8 cellular contexts compared by ENCODE assay signal in the genomic region with DNA sequence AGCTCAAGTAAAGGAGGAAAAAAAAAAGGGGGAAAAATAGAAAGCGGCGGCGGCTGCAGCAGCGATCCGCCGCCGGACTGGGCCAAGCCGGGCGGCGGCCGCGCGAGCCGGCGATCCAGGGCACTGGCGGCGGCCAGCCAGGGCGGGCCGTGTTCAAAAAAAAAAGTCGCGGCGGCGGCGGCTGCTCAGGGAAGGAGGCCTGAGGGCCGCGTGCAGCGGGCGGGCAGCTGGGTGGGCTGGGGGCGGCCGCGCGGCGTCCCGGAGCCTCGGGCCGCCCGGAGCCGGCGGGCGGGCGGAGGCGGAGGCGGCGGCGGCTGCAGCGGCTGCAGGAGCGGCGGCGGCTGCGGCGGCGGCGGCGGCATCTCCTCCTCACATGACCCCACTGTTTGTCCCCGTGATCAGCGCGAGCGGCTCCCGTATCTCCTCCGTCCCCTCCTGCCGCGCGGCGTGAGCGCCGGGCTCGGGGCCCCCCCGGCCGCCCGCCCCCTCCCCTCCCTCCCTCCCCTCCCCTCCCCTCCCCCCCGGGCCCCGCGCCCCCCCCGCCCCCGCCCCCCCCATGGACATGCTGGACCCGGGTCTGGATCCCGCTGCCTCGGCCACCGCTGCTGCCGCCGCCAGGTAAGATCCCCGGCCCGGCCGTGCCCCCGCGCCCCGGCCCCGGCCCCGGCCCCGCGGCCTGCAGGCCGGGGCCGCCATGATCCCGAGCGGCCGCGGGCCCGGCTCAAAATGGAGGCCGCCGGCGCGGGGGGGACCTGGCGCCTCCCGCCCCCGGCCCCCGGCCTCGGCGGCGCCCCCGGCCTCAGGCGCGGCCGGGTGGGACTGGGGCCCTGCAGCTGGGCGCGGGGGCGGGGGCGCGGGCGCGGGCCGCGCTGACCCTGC. TPM values are rescaled to one million over a fixed set of nuclear protein-coding genes. Genes with fewer than 3 reads are reported as not detected.
A peak's percentile ranks its signal among the peaks of the same experiment; 100 is the strongest.
DNase-seq lines count a peak whose midpoint lies in the region; ATAC-seq and TF ChIP-seq lines count a peak whose summit lies in the region.

A gene with protein sequence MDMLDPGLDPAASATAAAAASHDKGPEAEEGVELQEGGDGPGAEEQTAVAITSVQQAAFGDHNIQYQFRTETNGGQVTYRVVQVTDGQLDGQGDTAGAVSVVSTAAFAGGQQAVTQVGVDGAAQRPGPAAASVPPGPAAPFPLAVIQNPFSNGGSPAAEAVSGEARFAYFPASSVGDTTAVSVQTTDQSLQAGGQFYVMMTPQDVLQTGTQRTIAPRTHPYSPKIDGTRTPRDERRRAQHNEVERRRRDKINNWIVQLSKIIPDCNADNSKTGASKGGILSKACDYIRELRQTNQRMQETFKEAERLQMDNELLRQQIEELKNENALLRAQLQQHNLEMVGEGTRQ (plus strand): TSS at position 417 of the 879 bp plus-strand sequence. CDS start 140 bp downstream, at position 557.

- H3K4ac ChIP-seq in IMR-90 (ENCODE audit: low read depth, low read length) = peak within 1 kb of the TSS; percentile 87

- peak within 1 kb of the TSS; percentile 79; the same call in 1 of the 2 replicates for H2BK120ac ChIP-seq in IMR-90 (ENCODE audit: low read depth, low read length)

- in situ Hi-C loops in IMR-90 (cut with MboI; ENCODE audit: low sequenced_read_pairs) = no loop called here

- peak within 1 kb of the TSS; percentile 91 to 96 (median 94) for H3K4me3 Mint-ChIP-seq in CD8-positive, alpha-beta memory T cell
- peak within 1 kb of the TSS; percentile 95 for H3K4me3 Mint-ChIP-seq in nephron progenitor cell

- TF ChIP-seq POLR2A in IMR-90 (IDR thresholded peaks at IDR 0.05; ENCODE audit: low read depth, low read length) = no peak
- no peak for TF ChIP-seq POLR2A in tibial nerve (IDR thresholded peaks at IDR 0.05)

- no peaks in the 10 kb centered on the region for H4K20me1 ChIP-seq in IMR-90 (ENCODE audit: insufficient read depth, low read length)

- dilution Hi-C loops in IMR-90 (cut with HindIII; ENCODE audit: low sequenced_read_pairs, unreplicated experiment) = no loop called here

- H3K4me3 ChIP-seq in CD8-positive, alpha-beta memory T cell (ENCODE audit: low read length) = peak within 1 kb of the TSS; percentile 80
- H3K4me3 ChIP-seq in IMR-90 (ENCODE audit: insufficient read depth, low read depth, low read length) (peak within 1 kb of the TSS; percentile 73), foreskin fibroblast (ENCODE audit: low read depth in 1 of 2, low read length in 2 of 2) (peak within 1 kb of the TSS; percentile 78 to 96), tibial nerve (peak within 1 kb of the TSS; percentile 73 to 97 (median 80))

- peak within 1 kb of the TSS; percentile 98 for H2AFZ ChIP-seq in IMR-90 (replicated peaks; ENCODE audit: low read length, poor library complexity)

- H3K9me3 ChIP-seq in CD8-positive, alpha-beta memory T cell (ENCODE audit: low read length) = no peaks in the 10 kb centered on the region
- H3K9me3 ChIP-seq in IMR-90 (ENCODE audit: control insufficient read depth, insufficient read depth, low read length) (no peaks in the 10 kb centered on the region), tibial nerve (no peaks in the 10 kb centered on the region)

- H3K27ac ChIP-seq in CD8-positive, alpha-beta memory T cell (ENCODE audit: low read depth, low read length) = peak within 1 kb of the TSS; percentile 84
- peak within 1 kb of the TSS; percentile 95 for H3K27ac ChIP-seq in IMR-90 (ENCODE audit: insufficient read depth, low read length)
- peak within 1 kb of the TSS; percentile 95 for H3K27ac ChIP-seq in RWPE1
- H3K27ac ChIP-seq in tibial nerve = peak within 1 kb of the TSS; percentile 76 to 99 (median 96)

- H3K27me3 ChIP-seq in CD8-positive, alpha-beta memory T cell (ENCODE audit: insufficient read depth, low read length, poor library complexity, severe bottlenecking) = no peaks in the 10 kb centered on the region
- H3K27me3 ChIP-seq in IMR-90 (ENCODE audit: control insufficient read depth, insufficient read depth, low read length) = no peaks in the 10 kb centered on the region
- no peaks in the 10 kb centered on the region for H3K27me3 ChIP-seq in tibial nerve

- peak within 1 kb of the TSS; percentile 92 for H3K9ac ChIP-seq in IMR-90 (ENCODE audit: low read depth, low read length)

- DNase-seq in CD8-positive, alpha-beta memory T cell = peak; percentile 52 to 78 (median 63)
- DNase-seq in IMR-90 (peak; percentile 61), RWPE1 (ENCODE audit: low spot score) (peak; percentile 81), foreskin fibroblast (peak; percentile 66 to 87), nephron progenitor cell (peak; percentile 70), tibial nerve (ENCODE audit: low spot score in 2 of 2) (peak in 1 of 2 donors; percentile 53)
- peak; percentile 68 for DNase-seq in activated naive CD4-positive, alpha-beta T cell treated with Interleukin-2 at 50 U/mL for 16 hours

- peak within 1 kb of the TSS; percentile 99 for H3K56ac ChIP-seq in IMR-90 (ENCODE audit: extremely low read depth, insufficient read depth, low read length)

- no peaks in the 10 kb centered on the region for H3K9me3 Mint-ChIP-seq in CD8-positive, alpha-beta memory T cell
- no peaks in the 10 kb centered on the region for H3K9me3 Mint-ChIP-seq in nephron progenitor cell

- CTCF ChIA-PET in CD8-positive, alpha-beta memory T cell (lab: Charles Lee) = interaction anchor here (0.6 to 1.5 kb wide), 4 partner anchors 9 to 127 kb away, joined by 3 to 7 read pairs (median 4); no protein-coding TSS in a partner anchor
- CTCF ChIA-PET in IMR-90 (lab: Yijun Ruan, JAX) (interaction anchor here (0.6 kb wide), 1 partner anchor 59 kb away, joined by 3 read pairs; no protein-coding TSS in a partner anchor), RWPE1 (lab: Yijun Ruan, JAX) (interaction anchor here (0.6 to 1.4 kb wide), 5 partner anchors 55 to 202 kb away, joined by 3 to 6 read pairs (median 4); no protein-coding TSS in a partner anchor)

- TF ChIP-seq RAD21 in IMR-90 (IDR thresholded peaks at IDR 0.05; ENCODE audit: low read length) = no peak

- intact Hi-C loops in IMR-90 (cut with micrococcal nuclease) = loop anchor here (1.0 to 5.0 kb wide), 3 partner anchors 126 to 227 kb away; a partner anchor contains a TSS

- peak within 1 kb of the TSS; percentile 83 for H3K23ac ChIP-seq in IMR-90 (ENCODE audit: low read depth, low read length)

- peaks cover 0 to 3% of the 10 kb centered on the region in 2 donors for H3K27me3 Mint-ChIP-seq in CD8-positive, alpha-beta memory T cell
- H3K27me3 Mint-ChIP-seq in nephron progenitor cell (ENCODE audit: low read depth, poor library complexity) = no peaks in the 10 kb centered on the region

- no TSS peak for BruUV-seq in IMR-90 (replicated peaks; lab: Mats Ljungman, UMichigan)

- H2BK15ac ChIP-seq in IMR-90 (ENCODE audit: low read depth, low read length) = no peak within 1 kb of the TSS

- H3K79me1 ChIP-seq in IMR-90 (ENCODE audit: low read depth in 1 of 2, low read length in 2 of 2) = peaks cover 14 to 42% of the 10 kb centered on the region in 2 experiments

- H3K4me1 ChIP-seq in CD8-positive, alpha-beta memory T cell (ENCODE audit: insufficient read depth, low read length) = peaks cover 23% of the 10 kb centered on the region
- H3K4me1 ChIP-seq in IMR-90 (ENCODE audit: control insufficient read depth, insufficient read depth, low read length) (peaks cover 7% of the 10 kb centered on the region), tibial nerve (peaks cover 0 to 72% (median 14%) of the 10 kb centered on the region in 4 donors)

- H3K9me1 ChIP-seq in IMR-90 (ENCODE audit: insufficient read depth, low read length) = peaks cover 8% of the 10 kb centered on the region

- H2AK9ac ChIP-seq in IMR-90 (replicated peaks; ENCODE audit: low read depth, low read length, poor library complexity) = peak within 1 kb of the TSS; percentile 99

- H4K5ac ChIP-seq in IMR-90 (ENCODE audit: low read depth, low read length) = peak within 1 kb of the TSS; percentile 85

- 0% methylated on average over 14 of the region's 122 CpGs; no CpG with 5 or more reads in 1 of the 2 experiments for WGBS in IMR-90 (ENCODE audit: extremely low coverage in 2 of 2, insufficient read length in 1 of 2), 2 experiments
- 1% methylated on average over 53 to 63 of the region's 122 CpGs for WGBS in tibial nerve, 2 donors

- peak within 1 kb of the TSS; percentile 92 for H2BK5ac ChIP-seq in IMR-90 (ENCODE audit: low read depth, low read length, poor library complexity, severe bottlenecking)

- peak; percentile 35 for ATAC-seq in GM21381 (IDR thresholded peaks at IDR 0.05; ENCODE audit: unreplicated experiment)
- ATAC-seq in IMR-90 (ENCODE audit: low read depth) = peak; percentile 28

- peak within 1 kb of the TSS; percentile 89 for H4K91ac ChIP-seq in IMR-90 (ENCODE audit: insufficient read depth, low read depth, low read length)

- peak within 1 kb of the TSS; percentile 90 to 98 (median 96) for H3K27ac Mint-ChIP-seq in CD8-positive, alpha-beta memory T cell
- H3K27ac Mint-ChIP-seq in nephron progenitor cell = peak within 1 kb of the TSS; percentile 95

- H3K4me2 ChIP-seq in IMR-90 (ENCODE audit: low read depth, low read length) = peak within 1 kb of the TSS; percentile 54

- H3K14ac ChIP-seq in IMR-90 (replicated peaks; ENCODE audit: low read depth, low read length) = peak within 1 kb of the TSS; percentile 86

- H3K18ac ChIP-seq in IMR-90 (ENCODE audit: low read depth, low read length) = peak within 1 kb of the TSS; percentile 42

- no peak within 1 kb of the TSS for H2BK20ac ChIP-seq in IMR-90 (ENCODE audit: low read depth, low read length)

- peak within 1 kb of the TSS; percentile 98 for H2AK5ac ChIP-seq in IMR-90 (ENCODE audit: low read depth, low read length)

- H4K8ac ChIP-seq in IMR-90 (ENCODE audit: low read depth in 2 of 2, low read length in 2 of 2) = peak within 1 kb of the TSS; percentile 98 to 100

- peaks cover 6 to 66% (median 14%) of the 10 kb centered on the region in 3 donors for H3K36me3 Mint-ChIP-seq in CD8-positive, alpha-beta memory T cell
- peaks cover 35% of the 10 kb centered on the region for H3K36me3 Mint-ChIP-seq in nephron progenitor cell (ENCODE audit: low read depth)

- POLR2A ChIA-PET in CD8-positive, alpha-beta memory T cell (lab: Charles Lee) = interaction anchor here (0.6 to 3.1 kb wide), 10 partner anchors 18 to 375 kb away, joined by 3 to 22 read pairs (median 4); a partner anchor contains a TSS
- POLR2A ChIA-PET in IMR-90 (lab: Charles Lee; ENCODE audit: unreplicated experiment) = interaction anchor here (0.6 kb wide), 3 partner anchors 9 to 487 kb away, joined by 3 to 10 read pairs (median 5); no protein-coding TSS in a partner anchor
- POLR2A ChIA-PET in RWPE1 (lab: Yijun Ruan, JAX; ENCODE audit: low non-redundant PET) = no interaction called here

- TF ChIP-seq CTCF in IMR-90 (conservative IDR thresholded peaks at IDR 0.05; ENCODE audit: low read depth, low read length) (no peak), RWPE1 (conservative IDR thresholded peaks at IDR 0.05; ENCODE audit: low read depth) (no peak), foreskin fibroblast (IDR thresholded peaks at IDR 0.05; ENCODE audit: low read depth, low read length) (no peak), nephron progenitor cell (IDR thresholded peaks at IDR 0.05) (no peak), tibial nerve (IDR thresholded peaks at IDR 0.05) (no peak)

- peak in 1 of 2 donors; percentile 17 for TF ChIP-seq EP300 in tibial nerve (IDR thresholded peaks at IDR 0.05)

- peaks cover 23% of the 10 kb centered on the region for H3K36me3 ChIP-seq in CD8-positive, alpha-beta memory T cell (ENCODE audit: insufficient read depth, low read length)
- H3K36me3 ChIP-seq in IMR-90 (ENCODE audit: control insufficient read depth, insufficient read depth, low read length) (peaks cover 32% of the 10 kb centered on the region), tibial nerve (peaks cover 0 to 39% (median 6%) of the 10 kb centered on the region in 3 donors)

- peaks cover 37 to 57% (median 38%) of the 10 kb centered on the region in 3 donors for H3K4me1 Mint-ChIP-seq in CD8-positive, alpha-beta memory T cell
- H3K4me1 Mint-ChIP-seq in nephron progenitor cell = peaks cover 54% of the 10 kb centered on the region

RNA-seq across cellular contexts. Expression of the gene that starts here (rescaled TPM):
- 100 to 1,000 TPM; 125 to 132 TPM for total RNA-seq in CD8-positive, alpha-beta memory T cell
- polyA plus RNA-seq in CD8-positive, alpha-beta memory T cell = 9.2 TPM
- total RNA-seq in IMR-90 (2012; rRNA removed) (21.3 and 27.5 TPM in 2 replicates), tibial nerve (100 to 1,000 TPM in 3 of 4 donors, 10 to 100 TPM in 1; 98.5 to 172 (median 128) TPM)
- polyA plus RNA-seq in IMR-90 (2012; rRNA removed) = 65.6 and 82.5 TPM in 2 replicates
- 65.8 and 106 TPM in 2 replicates for polyA plus RNA-seq in IMR-90 (2012; cell fraction: cytosol; rRNA removed)
- polyA plus RNA-seq in IMR-90 (2012; cell fraction: nucleus; rRNA removed; ENCODE audit: low replicate concordance) = 185 and 211 TPM in 2 replicates
